Comparison of ENCODE assay signal across 1 cellular context in the genomic region with DNA sequence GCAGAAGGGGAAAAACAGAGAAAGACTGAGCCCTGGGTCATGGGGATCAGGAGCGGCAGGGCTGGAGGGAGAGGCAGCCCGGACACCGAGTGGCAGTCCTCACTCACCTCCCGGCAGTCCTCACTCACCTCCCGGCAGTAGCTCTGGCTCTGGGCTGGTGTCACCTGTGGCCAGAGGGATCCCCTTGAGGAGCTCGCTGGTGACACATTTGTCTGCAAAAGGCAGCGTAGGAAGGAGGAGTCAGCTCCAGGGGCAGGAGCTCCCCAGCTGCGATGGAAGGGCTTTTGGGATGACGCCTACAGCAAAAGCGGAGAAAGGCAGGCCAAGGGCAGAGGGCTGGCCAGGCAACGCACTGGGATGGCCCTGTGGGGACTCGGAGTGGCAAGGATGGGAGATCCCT.
TF ChIP-seq lines count a peak whose summit lies in the region.

No MANE protein-coding gene starts in this region.

TF ChIP-seq in K562, 482 proteins besides CTCF, POLR2A, EP300 and RAD21:
- TF ChIP-seq TGIF2 (CRISPR knock-in tag; IDR thresholded peaks at IDR 0.05) (peak; percentile 55; the same call in 1 of the 2 replicates), SP2 (IDR thresholded peaks at IDR 0.05; ENCODE audit: extremely low read depth, low read depth, low read length, poor library complexity, severe bottlenecking) (peak; percentile 7), SMARCE1 (IDR thresholded peaks at IDR 0.05) (no peak), ZKSCAN3 (CRISPR knock-in tag; IDR thresholded peaks at IDR 0.05) (no peak), HEY1 (CRISPR knock-in tag; IDR thresholded peaks at IDR 0.05; ENCODE audit: borderline replicate concordance) (no peak), SIN3A (IDR thresholded peaks at IDR 0.05; ENCODE audit: borderline replicate concordance in 2 of 2, control insufficient read depth in 1 of 2, low read depth in 2 of 2, low read length in 2 of 2) (0 out of 4 replicates have a peak, but pooled peaks of 1 of the 2 experiments have one; percentile 34), RCOR1 (IDR thresholded peaks at IDR 0.05; ENCODE audit: borderline replicate concordance in 1 of 2, low read depth in 2 of 2, low read length in 2 of 2) (no peak)
- TF ChIP-seq, protein P1, sequence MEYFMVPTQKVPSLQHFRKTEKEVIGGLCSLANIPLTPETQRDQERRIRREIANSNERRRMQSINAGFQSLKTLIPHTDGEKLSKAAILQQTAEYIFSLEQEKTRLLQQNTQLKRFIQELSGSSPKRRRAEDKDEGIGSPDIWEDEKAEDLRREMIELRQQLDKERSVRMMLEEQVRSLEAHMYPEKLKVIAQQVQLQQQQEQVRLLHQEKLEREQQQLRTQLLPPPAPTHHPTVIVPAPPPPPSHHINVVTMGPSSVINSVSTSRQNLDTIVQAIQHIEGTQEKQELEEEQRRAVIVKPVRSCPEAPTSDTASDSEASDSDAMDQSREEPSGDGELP (CRISPR knock-in tag; IDR thresholded peaks at IDR 0.05; ENCODE audit: borderline replicate concordance) = peak; percentile 44; the same call in 1 of the 2 replicates
TF ChIP-seq in K562: peak in this region for 4.
